Comparison of ENCODE assay signal across 13 cellular contexts in the genomic region with DNA sequence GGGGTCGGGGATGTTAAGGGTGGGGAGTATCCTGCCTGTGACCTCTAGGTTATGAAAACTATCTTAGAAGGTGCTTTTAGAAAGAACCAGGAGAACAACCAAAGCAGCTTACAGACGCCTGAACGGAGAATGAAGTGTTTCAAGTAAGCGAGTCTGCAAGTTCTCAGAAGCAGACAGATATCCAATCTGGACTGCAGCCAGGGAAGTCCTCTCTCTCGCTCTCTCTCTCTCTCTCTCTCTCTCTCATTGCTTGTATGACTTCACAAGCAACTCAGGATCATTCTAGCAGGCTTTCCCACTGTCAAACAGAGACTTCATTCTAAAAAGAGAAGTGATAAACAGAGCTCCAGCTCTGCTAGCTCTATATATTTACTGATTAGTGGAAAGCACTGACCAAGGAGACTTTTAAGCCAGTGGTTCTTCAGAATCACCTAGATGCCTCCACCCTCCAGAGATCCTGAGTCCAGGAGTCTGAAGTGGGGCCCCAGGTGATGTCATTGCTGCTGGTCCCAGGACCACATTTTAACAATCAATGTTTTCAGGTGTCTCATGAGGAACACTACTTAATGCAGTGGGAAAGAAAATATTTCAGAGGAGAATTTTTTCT. TPM values are rescaled to one million over a fixed set of nuclear protein-coding genes. Genes with fewer than 3 reads are reported as not detected.
DNase-seq lines count a peak whose midpoint lies in the region; ATAC-seq and TF ChIP-seq lines count a peak whose summit lies in the region.
"Had no signal": no experiment of that assay in that cellular context is flagged by ENCODE, and none has a peak within 500 bp of the region (broad histone marks: within the 10 kb centered on the region; RNA-seq: fewer than 3 reads in every experiment).

No MANE protein-coding gene starts in this region.

- H3K4me1 ChIP-seq in heart right ventricle = peaks cover 0 to 68% (median 33%) of the 10 kb centered on the region in 9 donors

- no peaks in the 10 kb centered on the region for H3K9me3 ChIP-seq in heart right ventricle
- H3K9me3 ChIP-seq: thoracic aorta had no signal

- H3K27me3 ChIP-seq in heart right ventricle = peaks cover 0 to 95% (median 91%) of the 10 kb centered on the region in 7 donors

- no peak for TF ChIP-seq CTCF in heart right ventricle (IDR thresholded peaks at IDR 0.05)

- H3K36me3 ChIP-seq in heart right ventricle = no peaks in the 10 kb centered on the region
- H3K36me3 ChIP-seq: thoracic aorta had no signal

- DNase-seq in Right ventricle myocardium inferior (ENCODE audit: missing footprints) = no peak
- no peak for DNase-seq in cardiac septum (ENCODE audit: low spot score)
- DNase-seq in heart right ventricle = peak in 1 of 2 donors; percentile 62
- peak; percentile 54 for DNase-seq in non-pigmented ciliary epithelial cell (ENCODE audit: low read depth)
- no peak for DNase-seq in SIG-M5 treated with dmso at 0.1 percent for 504 hours (lab: John Stamatoyannopoulos, UW; ENCODE audit: unreplicated experiment)
- no peak for DNase-seq in COLO829 (ENCODE audit: low spot score)
- DNase-seq: activated CD4-positive, alpha-beta T cell treated with anti-CD3 and anti-CD28 coated beads, Interleukin-2, amount 50 U/mL, for 1 hour; GOT3; naive thymus-derived CD4-positive, alpha-beta T cell had no signal

- peak; percentile 58 for ATAC-seq in Right ventricle myocardium inferior
- peak in 7 of 8 donors; percentile 28 to 67 (median 57) for ATAC-seq in heart right ventricle
- ATAC-seq in HG02970 (IDR thresholded peaks at IDR 0.05; ENCODE audit: low FRiP score, unreplicated experiment) = no peak
- ATAC-seq in HG02885 (IDR thresholded peaks at IDR 0.05; ENCODE audit: poor library complexity, unreplicated experiment) = no peak

- 2 to 8% methylated on average over 5 of the region's 5 CpGs for WGBS in heart right ventricle, 2 donors

- intact Hi-C loops in Right ventricle myocardium inferior (cut with DNase I) (loop anchor here (5.0 kb wide), 1 partner anchor 128 kb away; no protein-coding TSS in a partner anchor), cardiac septum (cut with DNase I) (no loop called here), heart right ventricle (cut with DNase I) (loop anchor here in 3 of 10 donors (5.0 to 10.0 kb wide), 2 partner anchors 130 to 133 kb away; no protein-coding TSS in a partner anchor)

- H3K4me3 ChIP-seq in heart right ventricle = peak overlapping the region in 7 of 10 donors; percentile 6 to 50 (median 43)

- H3K27ac ChIP-seq in heart right ventricle = peak overlapping the region in 9 of 10 donors; percentile 27 to 88 (median 56)
- H3K27ac ChIP-seq: thoracic aorta had no signal

RNA-seq across cellular contexts. Expression of gene TCF21, which starts 6.0 kb away (rescaled TPM):
- total RNA-seq in Right ventricle myocardium inferior (5.2 TPM), cardiac septum (2.0 TPM), heart right ventricle (10 to 100 TPM in 1 of 10 donors, 1 to 10 TPM in 9; 1.3 to 16.6 (median 3.1) TPM)
- polyA plus RNA-seq in heart right ventricle = 1 to 10 TPM; 2.6 to 8.0 TPM
- total RNA-seq: naive thymus-derived CD4-positive, alpha-beta T cell; RPMI7951 had no signal
- polyA plus RNA-seq: naive thymus-derived CD4-positive, alpha-beta T cell had no signal

RNA-seq across cellular contexts. Expression of gene TBPL1, which starts 58.1 kb away (rescaled TPM):
- total RNA-seq in Right ventricle myocardium inferior (14.5 TPM), cardiac septum (12.2 TPM), heart right ventricle (10 to 100 TPM in 9 of 10 donors, 1 to 10 TPM in 1; 9.0 to 18.1 (median 13.8) TPM)
- 10 to 100 TPM; 16.7 to 18.9 TPM for polyA plus RNA-seq in heart right ventricle

Comparison
In these comparisons a context has a peak if more than half of its experiments do, and no peak if none do; other contexts are left out.
1. ATAC-seq: peak in Right ventricle myocardium inferior (single experiment) and heart right ventricle (7 of 8); none in HG02970 (single experiment) and HG02885 (single experiment).